ENCODE assay signal across 25 cellular contexts in genomic region chr14:92397839-92398564, GRCh38.
A peak's percentile ranks its signal among the peaks of the same experiment; 100 is the strongest.
DNase-seq lines count a peak whose midpoint lies in the region; ATAC-seq, FAIRE-seq and TF ChIP-seq lines count a peak whose summit lies in the region.
"Had no signal": no experiment of that assay in that cellular context is flagged by ENCODE, and none has a peak within 500 bp of the region (broad histone marks: within the 10 kb centered on the region; RNA-seq: fewer than 3 reads in every experiment).

No MANE protein-coding gene starts in this region.

- TF ChIP-seq EP300 in A549 (IDR thresholded peaks at IDR 0.05) = no peak

- intact Hi-C loops in IMR-90 (cut with micrococcal nuclease) = no loop called here

- H3K18ac ChIP-seq in IMR-90 (ENCODE audit: low read depth, low read length) = no peak overlapping the region

- no peaks in the 10 kb centered on the region for H3K9me3 Mint-ChIP-seq in central memory CD8-positive, alpha-beta T cell
- H3K9me3 Mint-ChIP-seq: effector memory CD8-positive, alpha-beta T cell had no signal

- no peak overlapping the region for H3K9ac ChIP-seq in IMR-90 (ENCODE audit: low read depth, low read length)

- no peak for FAIRE-seq in A549 (lab: Jason Lieb, UNC)
- FAIRE-seq: A204.1, frontal cortex had no signal

- no peak for TF ChIP-seq POLR2A in A549 (IDR thresholded peaks at IDR 0.05; ENCODE audit: low read length)
- TF ChIP-seq POLR2A in IMR-90 (IDR thresholded peaks at IDR 0.05; ENCODE audit: low read depth, low read length) = no peak

- no peak for TF ChIP-seq RAD21 in A549 (conservative IDR thresholded peaks at IDR 0.05 in 1 of 2, IDR thresholded peaks at IDR 0.05 in 1 of 2)
- TF ChIP-seq RAD21 in IMR-90 (IDR thresholded peaks at IDR 0.05; ENCODE audit: low read length) = no peak

- DNase-seq in A549 (ENCODE audit: low read depth in 1 of 2, low spot score in 1 of 2) = no peak
- no peak for DNase-seq in IMR-90
- DNase-seq in central memory CD8-positive, alpha-beta T cell (ENCODE audit: low spot score in 2 of 2) = no peak
- peak; percentile 71 for DNase-seq in mesenteric fat pad (ENCODE audit: low spot score)
- no peak for DNase-seq in KG1 (lab: John Stamatoyannopoulos, UW)
- DNase-seq in SW480 (ENCODE audit: low spot score) = no peak
- no peak for DNase-seq in GOT3 (lab: John Stamatoyannopoulos, UW)
- DNase-seq: activated naive CD4-positive, alpha-beta T cell treated with anti-CD3 and anti-CD28 coated beads for 36 hours; BE2C; colonic mucosa; DND-41; effector memory CD8-positive, alpha-beta T cell; erythroblast; Kasumi-1; left colon; midbrain; naive thymus-derived CD8-positive, alpha-beta T cell; Right ventricle myocardium superior; stimulated activated CD4-positive, alpha-beta T cell treated with anti-CD3 and anti-CD28 coated beads, Interleukin-1b, Interleukin-23, amount 100 ng/mL, for 48 hours; transverse colon had no signal

- ATAC-seq in A549 (no peak), IMR-90 (ENCODE audit: low read depth) (no peak), GM21381 (IDR thresholded peaks at IDR 0.05; ENCODE audit: unreplicated experiment) (no peak)
- ATAC-seq in central memory CD8-positive, alpha-beta T cell (replicated peaks; ENCODE audit: extremely low read depth, poor library complexity, severe bottlenecking) = no peak
- ATAC-seq: effector memory CD8-positive, alpha-beta T cell; left colon; naive thymus-derived CD8-positive, alpha-beta T cell had no signal

- H3K4me2 ChIP-seq in A549 (peak overlapping the region; percentile 52; the same call in 2 of the 3 replicates), IMR-90 (ENCODE audit: low read depth, low read length) (no peak overlapping the region)

- H3K4me1 ChIP-seq in A549 (peaks cover 15% of the 10 kb centered on the region), IMR-90 (ENCODE audit: control insufficient read depth, insufficient read depth, low read length) (peaks cover 13% of the 10 kb centered on the region)
- H3K4me1 ChIP-seq: BE2C, breast epithelium, colonic mucosa, transverse colon had no signal

- H4K91ac ChIP-seq in IMR-90 (ENCODE audit: insufficient read depth, low read depth, low read length) = peak overlapping the region; percentile 9; the same call in 1 of the 2 replicates

- CTCF ChIA-PET in A549 (lab: Yijun Ruan, JAX) = no interaction called here
- CTCF ChIA-PET in IMR-90 (lab: Yijun Ruan, JAX) = no interaction called here

- H3K9me3 ChIP-seq in A549 = peaks cover 6% of the 10 kb centered on the region; the same call in 2 of the 3 replicates
- H3K9me3 ChIP-seq in IMR-90 (ENCODE audit: control insufficient read depth, insufficient read depth, low read length) = peaks cover 5% of the 10 kb centered on the region; the same call in 1 of the 2 replicates
- H3K9me3 ChIP-seq: BE2C, colonic mucosa, transverse colon had no signal

- BruUV-seq in IMR-90 (replicated peaks; lab: Mats Ljungman, UMichigan) = no TSS peak

- H2AFZ ChIP-seq in IMR-90 (replicated peaks; ENCODE audit: low read length, poor library complexity) = peak overlapping the region; percentile 54

- dilution Hi-C loops in IMR-90 (cut with HindIII; ENCODE audit: low sequenced_read_pairs, unreplicated experiment) = no loop called here

- no peaks in the 10 kb centered on the region for H3K79me1 ChIP-seq in IMR-90 (ENCODE audit: low read depth in 1 of 2, low read length in 2 of 2)

- peaks cover 2% of the 10 kb centered on the region; the same call in 1 of the 2 replicates for H3K27me3 ChIP-seq in IMR-90 (ENCODE audit: control insufficient read depth, insufficient read depth, low read length)
- H3K27me3 ChIP-seq: BE2C, breast epithelium, colonic mucosa, transverse colon had no signal

- H3K27ac Mint-ChIP-seq in central memory CD8-positive, alpha-beta T cell (ENCODE audit: low read depth) = peak overlapping the region; percentile 40
- H3K27ac Mint-ChIP-seq: activated naive CD4-positive, alpha-beta T cell treated with anti-CD3 and anti-CD28 coated beads for 36 hours; effector memory CD8-positive, alpha-beta T cell had no signal

- WGBS in A549 (ENCODE audit: missing lambda C conversion rate) = 75% methylated on average over 10 of the region's 10 CpGs
- WGBS in IMR-90 (ENCODE audit: extremely low coverage in 2 of 2, insufficient read length in 1 of 2), 2 experiments = 37% methylated on average over 2 of the region's 10 CpGs; no CpG with 5 or more reads in 1 of the 2 experiments

- no peaks in the 10 kb centered on the region for H3K36me3 ChIP-seq in IMR-90 (ENCODE audit: control insufficient read depth, insufficient read depth, low read length)
- H3K36me3 ChIP-seq: BE2C, breast epithelium, colonic mucosa, transverse colon had no signal

- H3K14ac ChIP-seq in IMR-90 (replicated peaks; ENCODE audit: low read depth, low read length) = 0 out of 2 replicates have a peak overlapping the region, but pooled peaks have one; percentile 19

- in situ Hi-C loops in IMR-90 (cut with MboI; ENCODE audit: low sequenced_read_pairs) = no loop called here

- POLR2A ChIA-PET in A549 (lab: Yijun Ruan, JAX) = no interaction called here
- POLR2A ChIA-PET in IMR-90 (lab: Charles Lee; ENCODE audit: unreplicated experiment) = no interaction called here

- H4K8ac ChIP-seq in IMR-90 (ENCODE audit: low read depth in 2 of 2, low read length in 2 of 2) = no peak overlapping the region

- no peak overlapping the region for H3K4me3 ChIP-seq in A549
- H3K4me3 ChIP-seq in IMR-90 (ENCODE audit: insufficient read depth, low read depth, low read length) = no peak overlapping the region
- H3K4me3 ChIP-seq: breast epithelium, colonic mucosa, skin epidermis, transverse colon had no signal

- 0 out of 2 replicates have a peak overlapping the region, but pooled peaks have one; percentile 54 for H2AK5ac ChIP-seq in IMR-90 (ENCODE audit: low read depth, low read length)

- no peak overlapping the region for H4K5ac ChIP-seq in IMR-90 (ENCODE audit: low read depth, low read length)

- H3K56ac ChIP-seq in IMR-90 (ENCODE audit: extremely low read depth, insufficient read depth, low read length) = no peak overlapping the region

- no peaks in the 10 kb centered on the region for H3K4me1 Mint-ChIP-seq in central memory CD8-positive, alpha-beta T cell

- peaks cover 9% of the 10 kb centered on the region; the same call in 1 of the 2 replicates for H3K9me1 ChIP-seq in IMR-90 (ENCODE audit: insufficient read depth, low read length)

- H3K4me3 Mint-ChIP-seq in central memory CD8-positive, alpha-beta T cell = no peak overlapping the region
- H3K4me3 Mint-ChIP-seq: activated naive CD4-positive, alpha-beta T cell treated with anti-CD3 and anti-CD28 coated beads for 36 hours; effector memory CD8-positive, alpha-beta T cell; naive thymus-derived CD8-positive, alpha-beta T cell had no signal

- H4K20me1 ChIP-seq in IMR-90 (ENCODE audit: insufficient read depth, low read length) = no peaks in the 10 kb centered on the region

- peaks cover 33% of the 10 kb centered on the region for H3K27me3 Mint-ChIP-seq in central memory CD8-positive, alpha-beta T cell

- H3K36me3 Mint-ChIP-seq in central memory CD8-positive, alpha-beta T cell (ENCODE audit: insufficient read depth) = peaks cover 2% of the 10 kb centered on the region

- H3K4ac ChIP-seq in IMR-90 (ENCODE audit: low read depth, low read length) = peak overlapping the region; percentile 17; the same call in 1 of the 2 replicates

- peak overlapping the region; percentile 43 for H2BK20ac ChIP-seq in IMR-90 (ENCODE audit: low read depth, low read length)

- no peak overlapping the region for H3K23ac ChIP-seq in IMR-90 (ENCODE audit: low read depth, low read length)

- peak overlapping the region in 1 of 2 experiments; percentile 5; a peak in 1 of 6 replicates for H3K27ac ChIP-seq in A549
- no peak overlapping the region for H3K27ac ChIP-seq in IMR-90 (ENCODE audit: insufficient read depth, low read length)
- H3K27ac ChIP-seq: breast epithelium, colonic mucosa, skin epidermis, transverse colon had no signal

- H2BK15ac ChIP-seq in IMR-90 (ENCODE audit: low read depth, low read length) = 0 out of 3 replicates have a peak overlapping the region, but pooled peaks have one; percentile 12

- no peak overlapping the region for H2BK5ac ChIP-seq in IMR-90 (ENCODE audit: low read depth, low read length, poor library complexity, severe bottlenecking)

- TF ChIP-seq CTCF in A549 (IDR thresholded peaks at IDR 0.05) (no peak), IMR-90 (conservative IDR thresholded peaks at IDR 0.05; ENCODE audit: low read depth, low read length) (no peak)

- 0 out of 2 replicates have a peak overlapping the region, but pooled peaks have one; percentile 36 for H2BK120ac ChIP-seq in IMR-90 (ENCODE audit: low read depth, low read length)

- H2AK9ac ChIP-seq in IMR-90 (replicated peaks; ENCODE audit: low read depth, low read length, poor library complexity) = no peak overlapping the region

TF ChIP-seq in A549, 52 proteins besides CTCF, POLR2A, EP300 and RAD21:
- TF ChIP-seq TP53 (CRISPR knock-in tag; IDR thresholded peaks at IDR 0.05) = no peak
- no peak for TF ChIP-seq NR3C1 (IDR thresholded peaks at IDR 0.05)
- TF ChIP-seq CBX8 (IDR thresholded peaks at IDR 0.05) = no peak
- no peak for TF ChIP-seq JUN (IDR thresholded peaks at IDR 0.05)
- TF ChIP-seq RCOR1 (IDR thresholded peaks at IDR 0.05; ENCODE audit: low read depth, low read length) = no peak
- TF ChIP-seq CBX2 (IDR thresholded peaks at IDR 0.05; ENCODE audit: borderline replicate concordance, low read depth) = no peak
- TF ChIP-seq CEBPB (IDR thresholded peaks at IDR 0.05) = no peak
- no peak for TF ChIP-seq MAZ (IDR thresholded peaks at IDR 0.05; ENCODE audit: borderline replicate concordance, low read depth, low read length)
- no peak for TF ChIP-seq SMC3 (IDR thresholded peaks at IDR 0.05)
- TF ChIP-seq HDAC2 (IDR thresholded peaks at IDR 0.05) = no peak

TF ChIP-seq in IMR-90, 13 proteins besides CTCF, POLR2A, EP300 and RAD21:
- no peak for TF ChIP-seq MAFK (IDR thresholded peaks at IDR 0.05; ENCODE audit: low read depth, low read length)
